In the genomic region with DNA sequence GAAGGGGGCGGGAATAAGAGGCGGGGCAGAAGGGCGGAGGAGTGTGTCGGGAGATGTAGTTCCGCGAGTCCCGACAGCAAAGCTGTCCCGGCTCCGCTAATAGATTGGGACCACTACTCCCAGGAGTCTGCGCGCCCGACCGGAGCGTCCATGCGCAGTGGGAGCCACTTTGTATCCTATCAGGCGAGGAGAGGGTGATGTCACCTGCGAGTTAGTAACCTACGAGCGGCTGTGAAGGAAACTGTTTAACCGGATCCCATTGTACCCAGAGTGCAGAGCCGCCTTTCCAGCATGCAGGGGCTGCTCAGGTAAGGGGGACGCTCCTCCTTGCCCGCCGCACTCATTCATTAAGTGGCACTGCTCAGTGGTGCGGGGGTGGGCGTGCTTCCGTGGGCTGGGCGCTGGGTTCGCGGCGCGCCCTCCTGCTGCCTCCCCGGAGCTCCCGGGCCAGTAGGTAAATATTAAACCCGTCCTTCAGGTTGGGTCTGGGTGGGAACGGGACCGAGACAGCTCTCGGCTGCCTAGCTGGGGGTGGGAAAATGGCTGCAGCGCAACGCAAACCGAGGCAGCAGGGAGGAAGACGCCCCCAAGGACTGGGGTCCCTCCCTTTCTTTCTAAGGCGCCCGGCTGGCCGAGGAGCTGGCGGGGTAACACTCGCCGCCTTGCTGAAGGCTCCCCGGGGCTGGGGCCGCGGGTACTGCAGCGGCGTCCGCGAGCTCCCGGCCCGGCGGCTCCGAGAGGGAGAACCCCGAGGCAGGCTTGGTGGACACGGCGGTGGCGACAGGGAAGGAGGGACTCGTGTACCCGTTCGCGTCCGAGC, we compare ENCODE assay signal across 8 cellular contexts.
DNase-seq lines count a peak whose midpoint lies in the region; ATAC-seq and TF ChIP-seq lines count a peak whose summit lies in the region.

A gene (plus strand): TSS at position 207 of the 820 bp plus-strand sequence. CDS start 74,811 bp downstream, outside the sequence.

- H3K27me3 ChIP-seq in RWPE2 (ENCODE audit: insufficient read depth, poor library complexity, severe bottlenecking): no peaks in the 10 kb centered on the region

- H3K4me1 Mint-ChIP-seq in nephron: peaks cover 38% of the 10 kb centered on the region
- H3K4me1 Mint-ChIP-seq in stimulated activated naive CD8-positive, alpha-beta T cell treated with anti-CD3 and anti-CD28 coated beads, Interleukin-15, Interleukin-2, amounts not matched to agents 100 ng/mL and 50 ng/mL, for 24 hours (ENCODE audit: low read depth): peaks cover 21% of the 10 kb centered on the region

- H3K4me3 Mint-ChIP-seq in nephron: peak within 1 kb of the TSS; percentile 90 to 96 (median 91)
- H3K4me3 Mint-ChIP-seq in stimulated activated naive CD8-positive, alpha-beta T cell treated with anti-CD3 and anti-CD28 coated beads, Interleukin-15, Interleukin-2, amounts not matched to agents 100 ng/mL and 50 ng/mL, for 24 hours: peak within 1 kb of the TSS; percentile 93

- H3K36me3 Mint-ChIP-seq in nephron (ENCODE audit: low read depth): no peaks in the 10 kb centered on the region
- H3K36me3 Mint-ChIP-seq in stimulated activated naive CD8-positive, alpha-beta T cell treated with anti-CD3 and anti-CD28 coated beads, Interleukin-15, Interleukin-2, amounts not matched to agents 100 ng/mL and 50 ng/mL, for 24 hours (ENCODE audit: low read depth): no peaks in the 10 kb centered on the region

- DNase-seq in EH (ENCODE audit: low read depth) (peak; percentile 98), GOT3 (lab: John Stamatoyannopoulos, UW) (peak; percentile 63), LNCaP clone FGC (ENCODE audit: low read depth) (peak; percentile 97), RWPE2 (ENCODE audit: low spot score) (peak; percentile 100), fibroblast of peridontal ligament (ENCODE audit: extremely low read depth) (peak; percentile 97)
- DNase-seq in activated T-helper 9 cell treated with anti-CD3 and anti-CD28 coated beads, Interleukin-2, amount 50 U/mL, for 16 hours (ENCODE audit: low read depth): peak; percentile 93

- H3K4me3 ChIP-seq in LNCaP clone FGC (ENCODE audit: low read depth, low read length) (peak within 1 kb of the TSS; percentile 90), RWPE2 (ENCODE audit: severe bottlenecking) (peak within 1 kb of the TSS; percentile 78)

- peaks cover 7% of the 10 kb centered on the region for H3K27me3 Mint-ChIP-seq in nephron (ENCODE audit: low read depth)
- peaks cover 18% of the 10 kb centered on the region for H3K27me3 Mint-ChIP-seq in stimulated activated naive CD8-positive, alpha-beta T cell treated with anti-CD3 and anti-CD28 coated beads, Interleukin-15, Interleukin-2, amounts not matched to agents 100 ng/mL and 50 ng/mL, for 24 hours

- peak; percentile 92 for ATAC-seq in RWPE2 (ENCODE audit: low read depth)

- no peaks in the 10 kb centered on the region for H3K9me3 Mint-ChIP-seq in nephron
- no peaks in the 10 kb centered on the region for H3K9me3 Mint-ChIP-seq in stimulated activated naive CD8-positive, alpha-beta T cell treated with anti-CD3 and anti-CD28 coated beads, Interleukin-15, Interleukin-2, amounts not matched to agents 100 ng/mL and 50 ng/mL, for 24 hours

- peak within 1 kb of the TSS; percentile 52 for H3K27ac ChIP-seq in RWPE2 (ENCODE audit: poor library complexity, severe bottlenecking)

- TF ChIP-seq CTCF in LNCaP clone FGC (IDR thresholded peaks at IDR 0.05; ENCODE audit: control insufficient read depth, extremely low read depth, insufficient read depth) (no peak), RWPE2 (IDR thresholded peaks at IDR 0.05; ENCODE audit: poor library complexity, severe bottlenecking) (no peak), nephron (IDR thresholded peaks at IDR 0.05; ENCODE audit: unreplicated experiment in 3 of 3) (no peak)

- no peaks in the 10 kb centered on the region for H3K9me3 ChIP-seq in RWPE2 (ENCODE audit: severe bottlenecking)

- no peaks in the 10 kb centered on the region for H3K36me3 ChIP-seq in RWPE2 (ENCODE audit: low read depth)

- peaks cover 23% of the 10 kb centered on the region for H3K4me1 ChIP-seq in RWPE2 (ENCODE audit: insufficient read depth, poor library complexity, severe bottlenecking)

- H3K27ac Mint-ChIP-seq in nephron: peak within 1 kb of the TSS; percentile 88 to 97 (median 95)
- peak within 1 kb of the TSS; percentile 87 for H3K27ac Mint-ChIP-seq in stimulated activated naive CD8-positive, alpha-beta T cell treated with anti-CD3 and anti-CD28 coated beads, Interleukin-15, Interleukin-2, amounts not matched to agents 100 ng/mL and 50 ng/mL, for 24 hours

Comparison
In these comparisons a context has a peak if more than half of its experiments do, and no peak if none do; other contexts are left out.
1. Peak in every context shown above with its lines: DNase-seq, ATAC-seq, H3K4me3 ChIP-seq and H3K27ac ChIP-seq.